In genomic region chr12:109880049-109880931, GRCh38 we compare ENCODE assay signal across 1 cellular context.
TF ChIP-seq lines count a peak whose summit lies in the region.

A gene with protein sequence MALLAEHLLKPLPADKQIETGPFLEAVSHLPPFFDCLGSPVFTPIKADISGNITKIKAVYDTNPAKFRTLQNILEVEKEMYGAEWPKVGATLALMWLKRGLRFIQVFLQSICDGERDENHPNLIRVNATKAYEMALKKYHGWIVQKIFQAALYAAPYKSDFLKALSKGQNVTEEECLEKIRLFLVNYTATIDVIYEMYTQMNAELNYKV (minus strand): TSS chr12:109880541. CDS start chr12:109880374, 167 bp downstream.

TF ChIP-seq in HEK293, 187 proteins besides CTCF, POLR2A, EP300 and RAD21 (continued from another document and continues in another):
- TF ChIP-seq ZNF449 (tag by site-specific recombination; IDR thresholded peaks at IDR 0.05) (no peak; the same call in 1 of the 2 replicates), ZNF214 (tag by site-specific recombination; IDR thresholded peaks at IDR 0.05; ENCODE audit: borderline replicate concordance) (no peak), PRDM10 (tag by site-specific recombination; IDR thresholded peaks at IDR 0.05) (no peak), ZNF660 (tag by site-specific recombination; IDR thresholded peaks at IDR 0.05) (peak; percentile 53; the same call in 1 of the 2 replicates), ZSCAN16 (tag by site-specific recombination; IDR thresholded peaks at IDR 0.05) (no peak), ZNF701 (tag by site-specific recombination; IDR thresholded peaks at IDR 0.05) (no peak), ZNF391 (tag by site-specific recombination; IDR thresholded peaks at IDR 0.05; ENCODE audit: borderline replicate concordance, low read depth) (peak; percentile 39; the same call in 1 of the 2 replicates), ZNF521 (tag by site-specific recombination; IDR thresholded peaks at IDR 0.05) (no peak), ZNF184 (tag by site-specific recombination; IDR thresholded peaks at IDR 0.05) (no peak), ZNF140 (tag by site-specific recombination; IDR thresholded peaks at IDR 0.05) (no peak), ZNF626 (tag by site-specific recombination; IDR thresholded peaks at IDR 0.05) (no peak), ZNF510 (tag by site-specific recombination; IDR thresholded peaks at IDR 0.05; ENCODE audit: insufficient replicate concordance) (no peak), SP7 (tag by site-specific recombination; IDR thresholded peaks at IDR 0.05) (0 out of 2 replicates have a peak, but pooled peaks have one; percentile 37), ZFHX2 (tag by site-specific recombination; conservative IDR thresholded peaks at IDR 0.05) (no peak), ZNF138 (tag by site-specific recombination; IDR thresholded peaks at IDR 0.05; ENCODE audit: borderline replicate concordance) (no peak), MZF1 (tag by site-specific recombination; IDR thresholded peaks at IDR 0.05; ENCODE audit: borderline replicate concordance) (no peak), ZNF23 (tag by site-specific recombination; IDR thresholded peaks at IDR 0.05; ENCODE audit: borderline replicate concordance) (no peak), ZNF394 (tag by site-specific recombination; IDR thresholded peaks at IDR 0.05; ENCODE audit: borderline replicate concordance) (no peak), ZNF777 (tag by site-specific recombination; IDR thresholded peaks at IDR 0.05; ENCODE audit: borderline replicate concordance) (peak; percentile 15; the same call in 1 of the 2 replicates), SCRT2 (tag by site-specific recombination; IDR thresholded peaks at IDR 0.05) (no peak), WT1 (tag by site-specific recombination; IDR thresholded peaks at IDR 0.05) (peak; percentile 70), TRIM28 (IDR thresholded peaks at IDR 0.05; ENCODE audit: borderline replicate concordance, low read length) (no peak), ZNF529 (tag by site-specific recombination; IDR thresholded peaks at IDR 0.05; ENCODE audit: insufficient replicate concordance) (no peak), ZNF324 (tag by site-specific recombination; IDR thresholded peaks at IDR 0.05) (0 out of 2 replicates have a peak, but pooled peaks have one; percentile 64), RBAK (tag by site-specific recombination; IDR thresholded peaks at IDR 0.05) (no peak), ZNF223 (tag by site-specific recombination; IDR thresholded peaks at IDR 0.05) (no peak), ZNF560 (tag by site-specific recombination; IDR thresholded peaks at IDR 0.05; ENCODE audit: borderline replicate concordance) (no peak), ZBTB48 (tag by site-specific recombination; IDR thresholded peaks at IDR 0.05) (peak; percentile 91), ZNF132 (tag by site-specific recombination; IDR thresholded peaks at IDR 0.05; ENCODE audit: borderline replicate concordance) (no peak), ZNF768 (tag by site-specific recombination; IDR thresholded peaks at IDR 0.05) (no peak), ZBTB20 (tag by site-specific recombination; IDR thresholded peaks at IDR 0.05) (no peak; the same call in 1 of the 2 replicates), ZNF37A (tag by site-specific recombination; IDR thresholded peaks at IDR 0.05) (no peak), GFI1B (tag by site-specific recombination; IDR thresholded peaks at IDR 0.05) (no peak), ZSCAN30 (tag by site-specific recombination; IDR thresholded peaks at IDR 0.05) (no peak), ZNF658 (tag by site-specific recombination; IDR thresholded peaks at IDR 0.05) (no peak), SP2 (tag by site-specific recombination; IDR thresholded peaks at IDR 0.05) (peak; percentile 42), ZSCAN23 (tag by site-specific recombination; IDR thresholded peaks at IDR 0.05) (0 out of 2 replicates have a peak, but pooled peaks have one; percentile 53), ZNF514 (tag by site-specific recombination; IDR thresholded peaks at IDR 0.05) (no peak)
- TF ChIP-seq, protein P1, sequence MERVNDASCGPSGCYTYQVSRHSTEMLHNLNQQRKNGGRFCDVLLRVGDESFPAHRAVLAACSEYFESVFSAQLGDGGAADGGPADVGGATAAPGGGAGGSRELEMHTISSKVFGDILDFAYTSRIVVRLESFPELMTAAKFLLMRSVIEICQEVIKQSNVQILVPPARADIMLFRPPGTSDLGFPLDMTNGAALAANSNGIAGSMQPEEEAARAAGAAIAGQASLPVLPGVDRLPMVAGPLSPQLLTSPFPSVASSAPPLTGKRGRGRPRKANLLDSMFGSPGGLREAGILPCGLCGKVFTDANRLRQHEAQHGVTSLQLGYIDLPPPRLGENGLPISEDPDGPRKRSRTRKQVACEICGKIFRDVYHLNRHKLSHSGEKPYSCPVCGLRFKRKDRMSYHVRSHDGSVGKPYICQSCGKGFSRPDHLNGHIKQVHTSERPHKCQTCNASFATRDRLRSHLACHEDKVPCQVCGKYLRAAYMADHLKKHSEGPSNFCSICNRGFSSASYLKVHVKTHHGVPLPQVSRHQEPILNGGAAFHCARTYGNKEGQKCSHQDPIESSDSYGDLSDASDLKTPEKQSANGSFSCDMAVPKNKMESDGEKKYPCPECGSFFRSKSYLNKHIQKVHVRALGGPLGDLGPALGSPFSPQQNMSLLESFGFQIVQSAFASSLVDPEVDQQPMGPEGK (tag by site-specific recombination; IDR thresholded peaks at IDR 0.05) = peak; percentile 76
- TF ChIP-seq, protein P2, sequence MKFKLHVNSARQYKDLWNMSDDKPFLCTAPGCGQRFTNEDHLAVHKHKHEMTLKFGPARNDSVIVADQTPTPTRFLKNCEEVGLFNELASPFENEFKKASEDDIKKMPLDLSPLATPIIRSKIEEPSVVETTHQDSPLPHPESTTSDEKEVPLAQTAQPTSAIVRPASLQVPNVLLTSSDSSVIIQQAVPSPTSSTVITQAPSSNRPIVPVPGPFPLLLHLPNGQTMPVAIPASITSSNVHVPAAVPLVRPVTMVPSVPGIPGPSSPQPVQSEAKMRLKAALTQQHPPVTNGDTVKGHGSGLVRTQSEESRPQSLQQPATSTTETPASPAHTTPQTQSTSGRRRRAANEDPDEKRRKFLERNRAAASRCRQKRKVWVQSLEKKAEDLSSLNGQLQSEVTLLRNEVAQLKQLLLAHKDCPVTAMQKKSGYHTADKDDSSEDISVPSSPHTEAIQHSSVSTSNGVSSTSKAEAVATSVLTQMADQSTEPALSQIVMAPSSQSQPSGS (tag by site-specific recombination; IDR thresholded peaks at IDR 0.05; ENCODE audit: low read depth) = no peak
- TF ChIP-seq, protein P3, sequence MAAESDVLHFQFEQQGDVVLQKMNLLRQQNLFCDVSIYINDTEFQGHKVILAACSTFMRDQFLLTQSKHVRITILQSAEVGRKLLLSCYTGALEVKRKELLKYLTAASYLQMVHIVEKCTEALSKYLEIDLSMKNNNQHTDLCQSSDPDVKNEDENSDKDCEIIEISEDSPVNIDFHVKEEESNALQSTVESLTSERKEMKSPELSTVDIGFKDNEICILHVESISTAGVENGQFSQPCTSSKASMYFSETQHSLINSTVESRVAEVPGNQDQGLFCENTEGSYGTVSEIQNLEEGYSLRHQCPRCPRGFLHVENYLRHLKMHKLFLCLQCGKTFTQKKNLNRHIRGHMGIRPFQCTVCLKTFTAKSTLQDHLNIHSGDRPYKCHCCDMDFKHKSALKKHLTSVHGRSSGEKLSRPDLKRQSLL (tag by site-specific recombination; IDR thresholded peaks at IDR 0.05) = no peak
- TF ChIP-seq, protein P4, sequence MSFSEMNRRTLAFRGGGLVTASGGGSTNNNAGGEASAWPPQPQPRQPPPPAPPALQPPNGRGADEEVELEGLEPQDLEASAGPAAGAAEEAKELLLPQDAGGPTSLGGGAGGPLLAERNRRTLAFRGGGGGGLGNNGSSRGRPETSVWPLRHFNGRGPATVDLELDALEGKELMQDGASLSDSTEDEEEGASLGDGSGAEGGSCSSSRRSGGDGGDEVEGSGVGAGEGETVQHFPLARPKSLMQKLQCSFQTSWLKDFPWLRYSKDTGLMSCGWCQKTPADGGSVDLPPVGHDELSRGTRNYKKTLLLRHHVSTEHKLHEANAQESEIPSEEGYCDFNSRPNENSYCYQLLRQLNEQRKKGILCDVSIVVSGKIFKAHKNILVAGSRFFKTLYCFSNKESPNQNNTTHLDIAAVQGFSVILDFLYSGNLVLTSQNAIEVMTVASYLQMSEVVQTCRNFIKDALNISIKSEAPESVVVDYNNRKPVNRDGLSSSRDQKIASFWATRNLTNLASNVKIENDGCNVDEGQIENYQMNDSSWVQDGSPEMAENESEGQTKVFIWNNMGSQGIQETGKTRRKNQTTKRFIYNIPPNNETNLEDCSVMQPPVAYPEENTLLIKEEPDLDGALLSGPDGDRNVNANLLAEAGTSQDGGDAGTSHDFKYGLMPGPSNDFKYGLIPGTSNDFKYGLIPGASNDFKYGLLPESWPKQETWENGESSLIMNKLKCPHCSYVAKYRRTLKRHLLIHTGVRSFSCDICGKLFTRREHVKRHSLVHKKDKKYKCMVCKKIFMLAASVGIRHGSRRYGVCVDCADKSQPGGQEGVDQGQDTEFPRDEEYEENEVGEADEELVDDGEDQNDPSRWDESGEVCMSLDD (tag by site-specific recombination; IDR thresholded peaks at IDR 0.05) = peak; percentile 71
- TF ChIP-seq, protein P5, sequence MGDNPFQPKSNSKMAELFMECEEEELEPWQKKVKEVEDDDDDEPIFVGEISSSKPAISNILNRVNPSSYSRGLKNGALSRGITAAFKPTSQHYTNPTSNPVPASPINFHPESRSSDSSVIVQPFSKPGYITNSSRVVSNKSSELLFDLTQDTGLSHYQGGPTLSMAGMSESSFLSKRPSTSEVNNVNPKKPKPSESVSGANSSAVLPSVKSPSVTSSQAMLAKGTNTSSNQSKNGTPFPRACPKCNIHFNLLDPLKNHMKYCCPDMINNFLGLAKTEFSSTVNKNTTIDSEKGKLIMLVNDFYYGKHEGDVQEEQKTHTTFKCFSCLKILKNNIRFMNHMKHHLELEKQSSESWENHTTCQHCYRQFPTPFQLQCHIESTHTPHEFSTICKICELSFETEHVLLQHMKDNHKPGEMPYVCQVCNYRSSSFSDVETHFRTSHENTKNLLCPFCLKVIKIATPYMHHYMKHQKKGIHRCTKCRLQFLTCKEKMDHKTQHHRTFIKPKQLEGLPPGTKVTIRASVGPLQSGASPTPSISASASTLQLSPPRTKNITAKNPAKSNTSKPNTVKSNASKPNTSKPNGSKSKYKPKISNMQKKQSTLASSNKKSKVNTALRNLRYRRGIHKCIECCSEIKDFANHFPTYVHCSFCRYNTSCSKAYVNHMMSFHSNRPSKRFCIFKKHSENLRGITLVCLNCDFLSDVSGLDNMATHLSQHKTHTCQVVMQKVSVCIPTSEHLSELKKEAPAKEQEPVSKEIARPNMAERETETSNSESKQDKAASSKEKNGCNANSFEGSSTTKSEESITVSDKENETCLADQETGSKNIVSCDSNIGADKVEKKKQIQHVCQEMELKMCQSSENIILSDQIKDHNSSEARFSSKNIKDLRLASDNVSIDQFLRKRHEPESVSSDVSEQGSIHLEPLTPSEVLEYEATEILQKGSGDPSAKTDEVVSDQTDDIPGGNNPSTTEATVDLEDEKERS (tag by site-specific recombination; IDR thresholded peaks at IDR 0.05) = no peak
- TF ChIP-seq, protein P6, sequence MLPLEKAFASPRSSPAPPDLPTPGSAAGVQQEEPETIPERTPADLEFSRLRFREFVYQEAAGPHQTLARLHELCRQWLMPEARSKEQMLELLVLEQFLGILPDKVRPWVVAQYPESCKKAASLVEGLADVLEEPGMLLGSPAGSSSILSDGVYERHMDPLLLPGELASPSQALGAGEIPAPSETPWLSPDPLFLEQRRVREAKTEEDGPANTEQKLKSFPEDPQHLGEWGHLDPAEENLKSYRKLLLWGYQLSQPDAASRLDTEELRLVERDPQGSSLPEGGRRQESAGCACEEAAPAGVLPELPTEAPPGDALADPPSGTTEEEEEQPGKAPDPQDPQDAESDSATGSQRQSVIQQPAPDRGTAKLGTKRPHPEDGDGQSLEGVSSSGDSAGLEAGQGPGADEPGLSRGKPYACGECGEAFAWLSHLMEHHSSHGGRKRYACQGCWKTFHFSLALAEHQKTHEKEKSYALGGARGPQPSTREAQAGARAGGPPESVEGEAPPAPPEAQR (tag by site-specific recombination; IDR thresholded peaks at IDR 0.05) = no peak
- TF ChIP-seq, protein P7, sequence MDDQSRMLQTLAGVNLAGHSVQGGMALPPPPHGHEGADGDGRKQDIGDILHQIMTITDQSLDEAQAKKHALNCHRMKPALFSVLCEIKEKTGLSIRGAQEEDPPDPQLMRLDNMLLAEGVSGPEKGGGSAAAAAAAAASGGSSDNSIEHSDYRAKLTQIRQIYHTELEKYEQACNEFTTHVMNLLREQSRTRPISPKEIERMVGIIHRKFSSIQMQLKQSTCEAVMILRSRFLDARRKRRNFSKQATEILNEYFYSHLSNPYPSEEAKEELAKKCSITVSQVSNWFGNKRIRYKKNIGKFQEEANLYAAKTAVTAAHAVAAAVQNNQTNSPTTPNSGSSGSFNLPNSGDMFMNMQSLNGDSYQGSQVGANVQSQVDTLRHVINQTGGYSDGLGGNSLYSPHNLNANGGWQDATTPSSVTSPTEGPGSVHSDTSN (CRISPR knock-in tag; IDR thresholded peaks at IDR 0.05) = no peak
